23 cellular contexts compared by ENCODE assay signal in genomic region chr6:94736231-94736630, GRCh38.
"Had no signal": no experiment of that assay in that cellular context is flagged by ENCODE, and none has a peak within 500 bp of the region (broad histone marks: within the 10 kb centered on the region; RNA-seq: fewer than 3 reads in every experiment).

No MANE protein-coding gene starts in this region.

- DNase-seq: activated CD4-positive, alpha-beta memory T cell treated with anti-CD3 and anti-CD28 coated beads, Interleukin-2, amount 10 ng/mL, durations not matched to agents 7 days and 5 days; activated CD4-positive, alpha-beta T cell treated with anti-CD3 and anti-CD28 coated beads for 4 hours; activated naive CD4-positive, alpha-beta T cell treated with anti-CD3 and anti-CD28 coated beads, Interleukin-2, amount 10 ng/mL, durations not matched to agents 7 days and 5 days; activated T-cell treated with anti-CD3 and anti-CD28 coated beads, Interleukin-2, amount 50 U/mL, for 24 hours; cerebellar nuclear complex; dermis blood vessel endothelial cell; erythroblast; gastrocnemius medialis; heart right ventricle; left cardiac atrium; lower lobe of right lung; right cardiac atrium; stimulated activated CD4-positive, alpha-beta T cell treated with anti-CD3 and anti-CD28 coated beads, Interleukin-15, amount 100 ng/mL, for 24 hours; stimulated activated CD4-positive, alpha-beta T cell treated with anti-CD3 and anti-CD28 coated beads, Interleukin-4, amount 100 ng/mL, for 1 hour; stimulated activated naive B cell treated with anti-CD40 and anti-IgM and Interleukin-4, amounts not matched to agents 10 μg/mL and 1 μg/mL and 100 μg/mL, for 72 hours; transverse colon had no signal

- H3K27ac Mint-ChIP-seq: activated CD4-positive, alpha-beta memory T cell treated with anti-CD3 and anti-CD28 coated beads, Interleukin-2, amount 10 ng/mL, durations not matched to agents 7 days and 5 days; activated naive CD4-positive, alpha-beta T cell treated with anti-CD3 and anti-CD28 coated beads, Interleukin-2, amount 10 ng/mL, durations not matched to agents 7 days and 5 days; activated T-cell treated with anti-CD3 and anti-CD28 coated beads, Interleukin-2, amount 50 U/mL, for 24 hours; nephron; stimulated activated naive B cell treated with anti-CD40 and anti-IgM and Interleukin-4, amounts not matched to agents 10 μg/mL and 1 μg/mL and 100 μg/mL, for 72 hours; WTC11 had no signal

- H3K4me1 Mint-ChIP-seq: activated CD4-positive, alpha-beta memory T cell treated with anti-CD3 and anti-CD28 coated beads, Interleukin-2, amount 10 ng/mL, durations not matched to agents 7 days and 5 days; activated naive CD4-positive, alpha-beta T cell treated with anti-CD3 and anti-CD28 coated beads, Interleukin-2, amount 10 ng/mL, durations not matched to agents 7 days and 5 days; nephron; stimulated activated naive B cell treated with anti-CD40 and anti-IgM and Interleukin-4, amounts not matched to agents 10 μg/mL and 1 μg/mL and 100 μg/mL, for 72 hours had no signal

- ATAC-seq: gastrocnemius medialis; heart right ventricle; left cardiac atrium; right cardiac atrium; stimulated activated naive B cell treated with anti-CD40 and anti-IgM and Interleukin-4, amounts not matched to agents 10 μg/mL and 1 μg/mL and 100 μg/mL, for 72 hours had no signal

- H3K9me3 Mint-ChIP-seq: nephron, WTC11 had no signal

- H3K36me3 Mint-ChIP-seq: activated naive CD4-positive, alpha-beta T cell treated with anti-CD3 and anti-CD28 coated beads, Interleukin-2, amount 10 ng/mL, durations not matched to agents 7 days and 5 days; stimulated activated naive B cell treated with anti-CD40 and anti-IgM and Interleukin-4, amounts not matched to agents 10 μg/mL and 1 μg/mL and 100 μg/mL, for 72 hours; WTC11 had no signal

- H3K4me1 ChIP-seq: ascending aorta, breast epithelium, gastrocnemius medialis, heart right ventricle, lower lobe of right lung, prostate gland, transverse colon, vagina had no signal

- H3K27me3 Mint-ChIP-seq: activated CD4-positive, alpha-beta memory T cell treated with anti-CD3 and anti-CD28 coated beads, Interleukin-2, amount 10 ng/mL, durations not matched to agents 7 days and 5 days; activated naive CD4-positive, alpha-beta T cell treated with anti-CD3 and anti-CD28 coated beads, Interleukin-2, amount 10 ng/mL, durations not matched to agents 7 days and 5 days; activated T-cell treated with anti-CD3 and anti-CD28 coated beads, Interleukin-2, amount 50 U/mL, for 24 hours; stimulated activated naive B cell treated with anti-CD40 and anti-IgM and Interleukin-4, amounts not matched to agents 10 μg/mL and 1 μg/mL and 100 μg/mL, for 72 hours had no signal

- H3K9me3 ChIP-seq: ascending aorta, breast epithelium, gastrocnemius medialis, lower lobe of right lung, prostate gland, transverse colon, vagina had no signal

- H3K4me3 Mint-ChIP-seq: activated CD4-positive, alpha-beta memory T cell treated with anti-CD3 and anti-CD28 coated beads, Interleukin-2, amount 10 ng/mL, durations not matched to agents 7 days and 5 days; activated naive CD4-positive, alpha-beta T cell treated with anti-CD3 and anti-CD28 coated beads, Interleukin-2, amount 10 ng/mL, durations not matched to agents 7 days and 5 days; activated T-cell treated with anti-CD3 and anti-CD28 coated beads, Interleukin-2, amount 50 U/mL, for 24 hours; nephron; stimulated activated naive B cell treated with anti-CD40 and anti-IgM and Interleukin-4, amounts not matched to agents 10 μg/mL and 1 μg/mL and 100 μg/mL, for 72 hours; WTC11 had no signal

- H3K27me3 ChIP-seq: ascending aorta, breast epithelium, gastrocnemius medialis, heart right ventricle, transverse colon, vagina had no signal

- H3K27ac ChIP-seq: ascending aorta, breast epithelium, gastrocnemius medialis, heart right ventricle, lower lobe of right lung, prostate gland, skin epidermis, transverse colon, vagina had no signal

- H3K36me3 ChIP-seq: ascending aorta, breast epithelium, gastrocnemius medialis, heart right ventricle, lower lobe of right lung, prostate gland, transverse colon, vagina had no signal

- H3K4me3 ChIP-seq: ascending aorta, breast epithelium, gastrocnemius medialis, heart right ventricle, lower lobe of right lung, prostate gland, skin epidermis, transverse colon, vagina had no signal
